In the genomic region with DNA sequence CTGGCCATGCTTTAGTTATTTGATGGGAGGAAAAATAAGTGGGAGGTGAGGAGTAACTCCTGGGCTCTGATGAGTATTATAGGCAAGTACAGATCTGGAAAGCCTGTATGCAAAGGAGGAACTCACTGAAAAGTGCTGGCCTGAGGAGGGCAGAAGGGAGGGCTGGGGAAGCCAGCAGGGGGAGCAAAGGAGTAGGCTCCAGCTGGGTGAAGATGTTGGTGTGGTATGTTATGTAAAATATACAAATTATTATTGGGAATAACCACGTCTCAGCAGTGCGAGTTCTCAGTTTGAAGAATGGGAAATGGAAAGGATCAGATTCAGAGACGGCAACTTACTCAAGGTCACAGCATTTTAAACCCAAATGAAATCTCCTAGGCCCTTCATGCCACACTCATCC, we compare ENCODE assay signal across 7 cellular contexts. TPM values are rescaled to one million over a fixed set of nuclear protein-coding genes. Genes with fewer than 3 reads are reported as not detected.
DNase-seq lines count a peak whose midpoint lies in the region; TF ChIP-seq lines count a peak whose summit lies in the region.
"Not testable (repeated sequence)": the region's sequence is repeated elsewhere in the genome, so short reads cannot be mapped to it uniquely, and the experiment has no call there.

No MANE protein-coding gene starts in this region.

- not testable (repeated sequence) for H4K8ac ChIP-seq in mesenchymal stem cell (ENCODE audit: low read length)

- H3K9me3 ChIP-seq in mesenchymal stem cell (ENCODE audit: control insufficient read depth, low read length), result not testable (repeated sequence)

- DNase-seq in ELF-1 (ENCODE audit: low read depth, low spot score), result peak; percentile 39
- peak; percentile 28 for DNase-seq in NCI-H460 (ENCODE audit: extremely low read depth, low read depth)
- peak; percentile 69 to 74 for DNase-seq in activated CD4-positive, alpha-beta T cell treated with anti-CD3 and anti-CD28 coated beads, Interleukin-2, amount 50 U/mL, for 48 hours
- not testable (repeated sequence) for DNase-seq in astrocyte of the cerebellum (ENCODE audit: low read depth)
- peak; percentile 39 to 78 for DNase-seq in foreskin fibroblast
- DNase-seq in mesenchymal stem cell, result peak; percentile 48
- DNase-seq in stimulated activated CD4-positive, alpha-beta T cell treated with anti-CD3 and anti-CD28 coated beads, Interleukin-1b, Interleukin-23, amount 100 ng/mL, for 1 hour (ENCODE audit: low read depth in 2 of 2), result peak; percentile 20 to 57

- not testable (repeated sequence) for H3K9ac ChIP-seq in mesenchymal stem cell (ENCODE audit: low read length)

- no CpG with 5 or more reads among the region's 3 CpGs for WGBS in mesenchymal stem cell

- not testable (repeated sequence) for H2BK15ac ChIP-seq in mesenchymal stem cell (ENCODE audit: low read depth, poor library complexity, severe bottlenecking)

- H2BK120ac ChIP-seq in mesenchymal stem cell (ENCODE audit: low read depth, low read length), result not testable (repeated sequence)

- not testable (repeated sequence) for H2AK5ac ChIP-seq in mesenchymal stem cell (ENCODE audit: low read length, severe bottlenecking)

- not testable (repeated sequence) for H3K18ac ChIP-seq in mesenchymal stem cell (ENCODE audit: low read depth in 1 of 2, low read length in 2 of 2)

- not testable (repeated sequence) for H3K27ac ChIP-seq in mesenchymal stem cell (ENCODE audit: low read length, poor library complexity, severe bottlenecking)

- not testable (repeated sequence) for H2BK12ac ChIP-seq in mesenchymal stem cell (ENCODE audit: low read length in 2 of 2)

- H3K27me3 ChIP-seq in mesenchymal stem cell (ENCODE audit: control insufficient read depth in 1 of 2, insufficient read depth in 1 of 2, low read length in 2 of 2), result not testable (repeated sequence)

- not testable (repeated sequence) for H3K4me1 ChIP-seq in mesenchymal stem cell (ENCODE audit: control insufficient read depth, insufficient read depth, low read depth, low read length)

- not testable (repeated sequence) for H3K14ac ChIP-seq in mesenchymal stem cell (ENCODE audit: low read length in 2 of 2)

- peak; percentile 49 for TF ChIP-seq CTCF in astrocyte of the cerebellum (IDR thresholded peaks at IDR 0.05; ENCODE audit: low read depth, low read length, missing control alignments)
- TF ChIP-seq CTCF in foreskin fibroblast (IDR thresholded peaks at IDR 0.05; ENCODE audit: low read depth, low read length), result peak; percentile 50

- H3K79me1 ChIP-seq in mesenchymal stem cell (replicated peaks; ENCODE audit: low read length, poor library complexity, severe bottlenecking), result not testable (repeated sequence)

- in situ Hi-C loops in astrocyte of the cerebellum (cut with HindIII; ENCODE audit: low sequenced_read_pairs), result not testable (repeated sequence)

- not testable (repeated sequence) for H3K4ac ChIP-seq in mesenchymal stem cell (ENCODE audit: low read depth in 1 of 2, low read length in 2 of 2)

- H3K4me2 ChIP-seq in mesenchymal stem cell (ENCODE audit: low read length, poor library complexity, severe bottlenecking), result not testable (repeated sequence)

- not testable (repeated sequence) for H2BK5ac ChIP-seq in mesenchymal stem cell (ENCODE audit: low read depth, low read length, poor library complexity, severe bottlenecking)

- H4K91ac ChIP-seq in mesenchymal stem cell (ENCODE audit: low read length), result not testable (repeated sequence)

- H3K4me3 ChIP-seq in astrocyte of the cerebellum (ENCODE audit: low read depth, low read length); foreskin fibroblast (ENCODE audit: low read depth in 1 of 2, low read length in 2 of 2); mesenchymal stem cell (ENCODE audit: insufficient read depth in 1 of 2, low read depth in 1 of 2, low read length in 2 of 2): not testable (repeated sequence)

- H3K23ac ChIP-seq in mesenchymal stem cell (ENCODE audit: low read length in 2 of 2), result not testable (repeated sequence)

- H2AFZ ChIP-seq in mesenchymal stem cell (ENCODE audit: low read depth, low read length), result not testable (repeated sequence)

- H3K36me3 ChIP-seq in mesenchymal stem cell (ENCODE audit: control insufficient read depth in 1 of 2, insufficient read depth in 2 of 2, low read depth in 1 of 2, low read length in 2 of 2), result not testable (repeated sequence)

RNA-seq across cellular contexts. Expression of gene RABL2A, which starts 39.9 kb away (rescaled TPM):
- 7.5 and 8.8 TPM in 2 replicates for total RNA-seq in NCI-H460 (2014; rRNA removed; shearing (Covaris generic))
- 13.6 and 27.8 TPM in 2 replicates for polyA plus RNA-seq in NCI-H460 (2014; cell fraction: nucleus; rRNA removed)
- polyA plus RNA-seq in mesenchymal stem cell (2013, experiment 1 of 2), result 8.4 TPM
- 7.7 TPM for polyA plus RNA-seq in mesenchymal stem cell (2013, experiment 2 of 2)
